11 cellular contexts compared by ENCODE assay signal in the genomic region with DNA sequence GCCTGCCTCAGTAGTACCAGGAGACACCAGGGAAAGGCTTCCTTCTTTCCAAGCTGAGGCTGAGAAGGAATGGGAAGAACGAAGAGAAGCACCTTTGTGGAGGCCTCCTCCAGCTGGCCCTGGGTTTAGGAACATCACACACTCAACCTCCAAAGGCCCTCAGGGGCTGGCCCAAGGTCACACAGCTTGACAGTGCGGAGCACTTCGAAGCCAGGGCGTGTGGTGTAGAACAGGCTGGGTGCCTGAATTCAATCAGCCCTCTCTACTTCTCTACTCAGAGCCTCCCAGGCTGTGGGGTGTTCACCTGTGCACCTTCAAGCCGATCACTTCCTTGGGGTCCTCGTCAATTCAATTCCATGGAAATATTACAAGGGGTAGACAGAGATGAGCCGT. TPM values are rescaled to one million over a fixed set of nuclear protein-coding genes. Genes with fewer than 3 reads are reported as not detected.
DNase-seq lines count a peak whose midpoint lies in the region; ATAC-seq and TF ChIP-seq lines count a peak whose summit lies in the region.
"Had no signal": no experiment of that assay in that cellular context is flagged by ENCODE, and none has a peak within 500 bp of the region (broad histone marks: within the 10 kb centered on the region; RNA-seq: fewer than 3 reads in every experiment).

No MANE protein-coding gene starts in this region.

- H3K27ac ChIP-seq in AG04450 (ENCODE audit: low read depth, low read length) (no peak overlapping the region), heart left ventricle (peak overlapping the region; percentile 23 to 99 (median 92)), ovary (peak overlapping the region; percentile 77 to 98)

- H3K9me3 ChIP-seq in AG04450 (ENCODE audit: control insufficient read depth, insufficient read depth, low read length) (no peaks in the 10 kb centered on the region), T-helper 17 cell (ENCODE audit: control insufficient read depth, low read length, poor library complexity, severe bottlenecking) (no peaks in the 10 kb centered on the region), heart left ventricle (no peaks in the 10 kb centered on the region), ovary (no peaks in the 10 kb centered on the region)

- in situ Hi-C loops in ACHN (cut with HindIII; ENCODE audit: low pct_ligation_motif_present, low pct_unique_long_range_greater_than_20kb, low sequenced_read_pairs) = no loop called here

- no peak for TF ChIP-seq CTCF in AG04450 (IDR thresholded peaks at IDR 0.05; ENCODE audit: low read depth, low read length)
- no peak for TF ChIP-seq CTCF in heart left ventricle (IDR thresholded peaks at IDR 0.05)
- TF ChIP-seq CTCF in ovary (IDR thresholded peaks at IDR 0.05) = no peak

- H3K4me1 Mint-ChIP-seq in T-helper 17 cell = peaks cover 3% of the 10 kb centered on the region
- H3K4me1 Mint-ChIP-seq in stimulated activated memory B cell treated with anti-CD40 and anti-IgM and Interleukin-4, amounts not matched to agents 10 μg/mL and 1 μg/mL and 100 μg/mL, for 72 hours = no peaks in the 10 kb centered on the region

- H3K36me3 ChIP-seq in heart left ventricle (no peaks in the 10 kb centered on the region), ovary (no peaks in the 10 kb centered on the region)

- H3K4me3 ChIP-seq in AG04450 (ENCODE audit: low read depth, low read length) (peak overlapping the region; percentile 84), heart left ventricle (peak overlapping the region in 10 of 12 donors; percentile 40 to 77 (median 61)), ovary (peak overlapping the region; percentile 61)

- POLR2A ChIA-PET in AG04450 (lab: Yijun Ruan, JAX) = interaction anchor here (0.9 to 1.7 kb wide), 2 partner anchors 29 to 33 kb away, joined by 3 to 9 read pairs; a partner anchor contains a TSS

- no peak for TF ChIP-seq EP300 in ovary (IDR thresholded peaks at IDR 0.05)

- H3K9me3 Mint-ChIP-seq in stimulated activated memory B cell treated with anti-CD40 and anti-IgM and Interleukin-4, amounts not matched to agents 10 μg/mL and 1 μg/mL and 100 μg/mL, for 72 hours = no peaks in the 10 kb centered on the region

- no peaks in the 10 kb centered on the region for H3K36me3 Mint-ChIP-seq in T-helper 17 cell (ENCODE audit: low read depth)
- no peaks in the 10 kb centered on the region for H3K36me3 Mint-ChIP-seq in stimulated activated memory B cell treated with anti-CD40 and anti-IgM and Interleukin-4, amounts not matched to agents 10 μg/mL and 1 μg/mL and 100 μg/mL, for 72 hours

- peak overlapping the region; percentile 6 for H3K27ac Mint-ChIP-seq in T-helper 17 cell
- H3K27ac Mint-ChIP-seq in stimulated activated memory B cell treated with anti-CD40 and anti-IgM and Interleukin-4, amounts not matched to agents 10 μg/mL and 1 μg/mL and 100 μg/mL, for 72 hours = no peak overlapping the region

- H3K27me3 ChIP-seq in AG04450 (ENCODE audit: control insufficient read depth, insufficient read depth, low read length) (no peaks in the 10 kb centered on the region), heart left ventricle (peaks cover 0 to 5% (median 0%) of the 10 kb centered on the region in 9 donors), ovary (no peaks in the 10 kb centered on the region)

- no peak for DNase-seq in AG04450 (ENCODE audit: low read depth, low spot score)
- DNase-seq in T-helper 17 cell = no peak
- DNase-seq in heart left ventricle = peak in 2 of 5 donors; percentile 60 to 65
- peak in 3 of 5 donors; percentile 62 to 72 (median 64) for DNase-seq in ovary
- no peak for DNase-seq in NCI-H774 (lab: John Stamatoyannopoulos, UW)
- no peak for DNase-seq in HUDEP-2 (lab: John Stamatoyannopoulos, UW; ENCODE audit: unreplicated experiment in 76 of 76)
- DNase-seq in ACHN = no peak
- DNase-seq: activated CD4-positive, alpha-beta T cell treated with anti-CD3 and anti-CD28 coated beads, Interleukin-2, amount 50 U/mL, for 4 hours; activated naive CD4-positive, alpha-beta T cell had no signal

- H3K27me3 Mint-ChIP-seq in T-helper 17 cell = peaks cover 39% of the 10 kb centered on the region
- H3K27me3 Mint-ChIP-seq in stimulated activated memory B cell treated with anti-CD40 and anti-IgM and Interleukin-4, amounts not matched to agents 10 μg/mL and 1 μg/mL and 100 μg/mL, for 72 hours = peaks cover 79% of the 10 kb centered on the region

- no peak for ATAC-seq in T-helper 17 cell
- peak in 2 of 4 donors; percentile 4 to 21 for ATAC-seq in heart left ventricle
- ATAC-seq in stimulated activated memory B cell treated with anti-CD40 and anti-IgM and Interleukin-4, amounts not matched to agents 10 μg/mL and 1 μg/mL and 100 μg/mL, for 72 hours = no peak

- H3K4me1 ChIP-seq in heart left ventricle (peaks cover 0 to 62% (median 26%) of the 10 kb centered on the region in 12 donors), ovary (ENCODE audit: insufficient read depth) (peaks cover 30% of the 10 kb centered on the region)

- no peak overlapping the region for H3K4me3 Mint-ChIP-seq in T-helper 17 cell
- H3K4me3 Mint-ChIP-seq in stimulated activated memory B cell treated with anti-CD40 and anti-IgM and Interleukin-4, amounts not matched to agents 10 μg/mL and 1 μg/mL and 100 μg/mL, for 72 hours = no peak overlapping the region

- intact Hi-C loops in heart left ventricle (cut with DNase I) = no loop called here
- intact Hi-C loops in ovary (cut with DNase I) = no loop called here

- TF ChIP-seq POLR2A in heart left ventricle (IDR thresholded peaks at IDR 0.05) (no peak), ovary (IDR thresholded peaks at IDR 0.05) (no peak)

- CTCF ChIA-PET in AG04450 (lab: Charles Lee) = interaction anchor here (0.6 to 1.4 kb wide), 4 partner anchors 25 to 137 kb away, joined by 3 to 4 read pairs (median 3); no protein-coding TSS in a partner anchor

- 32 to 49% (median 41%) methylated on average over 4 to 7 of the region's 7 CpGs for WGBS in heart left ventricle, 4 donors
- 11 to 14% (median 13%) methylated on average over 7 of the region's 7 CpGs for WGBS in ovary, 3 donors

RNA-seq across cellular contexts. Expression of a gene that starts 0.7 kb away (rescaled TPM):
- polyA plus RNA-seq in AG04450 (2011; rRNA removed) (12.4 and 21.2 TPM in 2 replicates), heart left ventricle (100 to 1,000 TPM; 300 to 463 TPM), ovary (100 to 1,000 TPM in 1 of 2 donors, 1 to 10 TPM in 1; 2.5 to 151 TPM)
- polyA minus RNA-seq in AG04450 (2011; rRNA and poly(A)+ RNA removed) = 5.6 and 9.4 TPM in 2 replicates
- total RNA-seq in T-helper 17 cell (not detected), heart left ventricle (100 to 1,000 TPM in 8 of 9 donors, 10 to 100 TPM in 1; 94.1 to 564 (median 266) TPM), ovary (100 to 1,000 TPM in 4 of 7 donors, 10 to 100 TPM in 3; 56.9 to 209 (median 101) TPM)
- total RNA-seq: T-helper 1 cell treated with Interleukin-12 subunit alpha and Interleukin-12 subunit beta and Interleukin-4 antibody, amounts not matched to agents 30 ng/mL and 1 ng/mL, for 36 hours had no signal

RNA-seq across cellular contexts. Expression of a gene that starts 15.8 kb away (rescaled TPM):
- polyA plus RNA-seq in AG04450 (2011; rRNA removed) (36.3 and 41.1 TPM in 2 replicates), heart left ventricle (10 to 100 TPM; 20.2 to 31.2 TPM), ovary (10 to 100 TPM; 15.7 to 34.1 TPM)
- polyA minus RNA-seq in AG04450 (2011; rRNA and poly(A)+ RNA removed) = 26.7 and 28.1 TPM in 2 replicates
- total RNA-seq in T-helper 17 cell (10 to 100 TPM; 11.2 to 19.5 TPM), heart left ventricle (10 to 100 TPM; 12.2 to 27.4 (median 18.3) TPM), ovary (10 to 100 TPM; 17.2 to 84.6 (median 52.9) TPM)

RNA-seq across cellular contexts. Expression of a gene that starts 29.5 kb away (rescaled TPM):
- 60.7 and 72.5 TPM in 2 replicates for polyA plus RNA-seq in AG04450 (2011; rRNA removed)
- 30.2 and 44.4 TPM in 2 replicates for polyA minus RNA-seq in AG04450 (2011; rRNA and poly(A)+ RNA removed)
- total RNA-seq in T-helper 17 cell = 10 to 100 TPM; 23.1 to 25.3 TPM
- 10 to 100 TPM; 10.8 to 26.4 (median 22.9) TPM for total RNA-seq in heart left ventricle
- polyA plus RNA-seq in heart left ventricle = 10 to 100 TPM; 17.3 to 34.8 TPM
- 10 to 100 TPM; 40.5 to 68.6 (median 55.7) TPM for total RNA-seq in ovary
- polyA plus RNA-seq in ovary = 10 to 100 TPM; 19.9 to 76.6 TPM

Comparison
In these comparisons a context has a peak if more than half of its experiments do, and no peak if none do; other contexts are left out.
1. DNase-seq: peak in ovary (3 of 5); none in AG04450 (single experiment), T-helper 17 cell (0 of 3), NCI-H774 (single experiment), HUDEP-2 (0 of 76) and ACHN (single experiment).
2. RNA of a gene that starts 0.7 kb away (total RNA-seq): 94.1 to 564 TPM in heart left ventricle and 56.9 to 209 TPM in ovary; not detected in T-helper 17 cell; every median in the first group is over 10 times any median in the second.
3. Peak in every context shown above with its lines, with median percentiles within 50 percentile points of each other: H3K4me3 ChIP-seq.